ENCODE assay signal across 11 cellular contexts in the genomic region with DNA sequence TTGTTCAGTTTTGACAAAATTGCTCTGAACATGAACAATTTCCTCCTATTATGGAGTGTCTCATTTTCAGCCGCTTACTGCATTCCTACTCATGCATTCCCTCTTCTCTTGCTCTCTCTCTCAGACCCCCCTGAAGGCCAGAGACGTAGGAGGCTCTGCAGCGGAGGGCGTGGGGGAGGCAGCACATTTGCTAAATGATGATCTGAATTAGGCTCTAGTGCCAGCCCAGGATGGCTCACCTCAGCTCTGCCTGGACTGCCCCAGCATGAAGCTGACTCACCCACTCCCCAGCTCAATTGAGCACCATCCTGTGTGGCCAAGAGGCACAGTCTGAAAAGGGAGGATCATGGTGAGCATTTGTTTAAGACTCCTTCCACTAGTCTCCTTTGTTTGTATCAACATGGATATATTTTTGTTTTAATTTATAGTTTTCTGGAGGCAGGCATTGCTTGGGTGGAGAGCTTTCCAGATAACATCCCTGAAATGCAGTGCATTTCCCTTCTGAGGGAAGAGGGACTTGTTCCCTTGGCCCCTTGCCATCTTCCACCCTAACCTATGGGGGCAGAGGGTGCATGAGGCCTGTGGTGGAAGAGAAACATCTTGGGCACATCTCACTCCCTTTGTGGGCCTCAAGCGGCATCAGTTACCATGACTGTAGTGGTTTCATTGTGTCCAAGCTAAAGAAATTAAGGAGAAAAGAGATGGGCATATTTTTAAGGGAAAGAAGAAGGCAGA. TPM values are rescaled to one million over a fixed set of nuclear protein-coding genes. Genes with fewer than 3 reads are reported as not detected.
DNase-seq lines count a peak whose midpoint lies in the region; ATAC-seq and TF ChIP-seq lines count a peak whose summit lies in the region.
"Had no signal": no experiment of that assay in that cellular context is flagged by ENCODE, and none has a peak within 500 bp of the region (broad histone marks: within the 10 kb centered on the region; RNA-seq: fewer than 3 reads in every experiment).

No MANE protein-coding gene starts in this region.

- TF ChIP-seq CTCF in BJ (IDR thresholded peaks at IDR 0.05; ENCODE audit: insufficient read depth, low read depth, low read length), result no peak
- no peak for TF ChIP-seq CTCF in mammary epithelial cell (conservative IDR thresholded peaks at IDR 0.05 in 1 of 2, IDR thresholded peaks at IDR 0.05 in 1 of 2; ENCODE audit: extremely low read depth in 1 of 2, insufficient read depth in 1 of 2, low read depth in 1 of 2, low read length in 2 of 2)
- no peak for TF ChIP-seq CTCF in nephron (IDR thresholded peaks at IDR 0.05; ENCODE audit: unreplicated experiment in 3 of 3)

- peaks cover 33 to 47% (median 39%) of the 10 kb centered on the region in 3 donors for H3K4me1 Mint-ChIP-seq in IgD-negative memory B cell
- peaks cover 42% of the 10 kb centered on the region for H3K4me1 Mint-ChIP-seq in nephron

- 25% methylated on average over 5 of the region's 5 CpGs for WGBS in mammary epithelial cell (ENCODE audit: low coverage, missing lambda C conversion rate)

- H3K4me3 ChIP-seq in BJ (ENCODE audit: low read depth, low read length) (no peak overlapping the region), mammary epithelial cell (replicated peaks in 1 of 3; ENCODE audit: insufficient read depth in 1 of 3, low read depth in 2 of 3, low read length in 3 of 3) (no peak overlapping the region)
- H3K4me3 ChIP-seq: prostate gland, SJCRH30 had no signal

- no peak overlapping the region for H3K9ac ChIP-seq in mammary epithelial cell (ENCODE audit: insufficient read depth, low read length)

- H3K27ac Mint-ChIP-seq in IgD-negative memory B cell (peak overlapping the region; percentile 65 to 80 (median 76)), nephron (peak overlapping the region; percentile 91 to 97 (median 92))

- H3K9me3 ChIP-seq in mammary epithelial cell (replicated peaks; ENCODE audit: insufficient read depth, low read length), result no peaks in the 10 kb centered on the region
- H3K9me3 ChIP-seq: prostate gland, SJCRH30 had no signal

- no peaks in the 10 kb centered on the region for H3K9me3 Mint-ChIP-seq in IgD-negative memory B cell
- no peaks in the 10 kb centered on the region for H3K9me3 Mint-ChIP-seq in nephron

- in situ Hi-C loops in mammary epithelial cell (cut with MboI; ENCODE audit: low sequenced_read_pairs in 2 of 2), result no loop called here

- H3K4me3 Mint-ChIP-seq in IgD-negative memory B cell, result peak overlapping the region in 3 of 4 donors; percentile 18 to 73 (median 50)
- peak overlapping the region; percentile 13 to 37 (median 18) for H3K4me3 Mint-ChIP-seq in nephron

- intact Hi-C loops in mammary epithelial cell (cut with micrococcal nuclease), result loop anchor here (10.0 kb wide), 1 partner anchor 178 kb away; no protein-coding TSS in a partner anchor

- peak overlapping the region; percentile 4 for H2AFZ ChIP-seq in mammary epithelial cell (ENCODE audit: low read depth, low read length)

- dilution Hi-C loops in mammary epithelial cell (cut with HindIII; ENCODE audit: low sequenced_read_pairs), result loop anchor here (5.0 kb wide), 1 partner anchor 461 kb away; no protein-coding TSS in a partner anchor

- no peak overlapping the region for H3K27ac ChIP-seq in mammary epithelial cell (ENCODE audit: insufficient read depth, low read depth, low read length)
- H3K27ac ChIP-seq: prostate gland, SJCRH30 had no signal

- peak; percentile 49 for DNase-seq in BJ (ENCODE audit: low read depth)
- peak; percentile 76 for DNase-seq in mammary epithelial cell
- DNase-seq in stimulated activated CD4-positive, alpha-beta T cell treated with anti-CD3 and anti-CD28 coated beads, Interleukin-4, amount 100 ng/mL, for 4 hours, result no peak
- no peak for DNase-seq in NCI-H510A treated with DMSO at 0.1 percent for 48 hours (lab: John Stamatoyannopoulos, UW)
- no peak for DNase-seq in stimulated activated CD4-positive, alpha-beta T cell treated with anti-CD3 and anti-CD28 coated beads, Interleukin-4, amount 100 ng/mL, for 24 hours
- DNase-seq: activated T-cell treated with anti-CD3 and anti-CD28 coated beads, Interleukin-2, amount 50 U/mL, for 1 hour had no signal

- no peak for ATAC-seq in GM21786 (IDR thresholded peaks at IDR 0.05; ENCODE audit: unreplicated experiment)

- H3K36me3 ChIP-seq in BJ (ENCODE audit: control insufficient read depth, insufficient read depth, low read length) (no peaks in the 10 kb centered on the region), mammary epithelial cell (ENCODE audit: insufficient read depth, low read length) (no peaks in the 10 kb centered on the region)
- H3K36me3 ChIP-seq: prostate gland, SJCRH30 had no signal

- H3K36me3 Mint-ChIP-seq in IgD-negative memory B cell (peaks cover 3% of the 10 kb centered on the region), nephron (ENCODE audit: low read depth) (no peaks in the 10 kb centered on the region)

- H3K27me3 Mint-ChIP-seq in IgD-negative memory B cell (peaks cover 1% of the 10 kb centered on the region), nephron (ENCODE audit: low read depth) (no peaks in the 10 kb centered on the region)

- H3K4me2 ChIP-seq in mammary epithelial cell (ENCODE audit: insufficient read depth, low read depth, low read length), result no peak overlapping the region

- peaks cover 9% of the 10 kb centered on the region for H3K79me2 ChIP-seq in mammary epithelial cell (ENCODE audit: insufficient read depth, low read length)

- no TSS peak for BruUV-seq in mammary epithelial cell (replicated peaks; lab: Mats Ljungman, UMichigan)

- peaks cover 39% of the 10 kb centered on the region for H3K4me1 ChIP-seq in mammary epithelial cell (ENCODE audit: insufficient read depth, low read length)
- H3K4me1 ChIP-seq: prostate gland, SJCRH30 had no signal

- H3K27me3 ChIP-seq in BJ (ENCODE audit: control insufficient read depth, insufficient read depth, low read length) (no peaks in the 10 kb centered on the region), mammary epithelial cell (ENCODE audit: insufficient read depth, low read length) (no peaks in the 10 kb centered on the region)
- H3K27me3 ChIP-seq: SJCRH30 had no signal

- CTCF ChIA-PET in BJ (lab: Yijun Ruan, JAX) (interaction anchor here (1.1 kb wide), 1 partner anchor 41 kb away, joined by 3 read pairs; no protein-coding TSS in a partner anchor), mammary epithelial cell (lab: Charles Lee; ENCODE audit: low non-redundant PET) (no interaction called here)

- no peaks in the 10 kb centered on the region for H4K20me1 ChIP-seq in mammary epithelial cell (ENCODE audit: insufficient read depth, low read length)

- POLR2A ChIA-PET in BJ (lab: Charles Lee), result interaction anchor here (0.6 kb wide), 2 partner anchors 20 to 121 kb away, joined by 3 to 5 read pairs; a partner anchor contains a TSS

RNA-seq across cellular contexts. Expression of a gene that starts 5.5 kb away (rescaled TPM):
- 4,924 and 5,113 TPM in 2 replicates for polyA plus RNA-seq in BJ (2011; rRNA removed)
- polyA minus RNA-seq in BJ (2011; rRNA and poly(A)+ RNA removed), result 586 and 746 TPM in 2 replicates
- polyA plus RNA-seq in IgD-negative memory B cell, result 4,003 TPM
- total RNA-seq in mammary epithelial cell, result 1,000 to 10,000 TPM in 1 of 2 donors, 100 to 1,000 TPM in 1; 855 to 2,728 TPM
- 1,666 TPM for polyA plus RNA-seq in mammary epithelial cell
- 996 TPM for polyA minus RNA-seq in mammary epithelial cell

Comparison
In these comparisons a context has a peak if more than half of its experiments do, and no peak if none do; other contexts are left out.
1. DNase-seq: peak in BJ (single experiment) and mammary epithelial cell (single experiment); none in stimulated activated CD4-positive, alpha-beta T cell treated with anti-CD3 and anti-CD28 coated beads, Interleukin-4, amount 100 ng/mL, for 4 hours (0 of 2), NCI-H510A treated with DMSO at 0.1 percent for 48 hours (single experiment) and stimulated activated CD4-positive, alpha-beta T cell treated with anti-CD3 and anti-CD28 coated beads, Interleukin-4, amount 100 ng/mL, for 24 hours (single experiment).